33 cellular contexts compared by ENCODE assay signal in the genomic region with DNA sequence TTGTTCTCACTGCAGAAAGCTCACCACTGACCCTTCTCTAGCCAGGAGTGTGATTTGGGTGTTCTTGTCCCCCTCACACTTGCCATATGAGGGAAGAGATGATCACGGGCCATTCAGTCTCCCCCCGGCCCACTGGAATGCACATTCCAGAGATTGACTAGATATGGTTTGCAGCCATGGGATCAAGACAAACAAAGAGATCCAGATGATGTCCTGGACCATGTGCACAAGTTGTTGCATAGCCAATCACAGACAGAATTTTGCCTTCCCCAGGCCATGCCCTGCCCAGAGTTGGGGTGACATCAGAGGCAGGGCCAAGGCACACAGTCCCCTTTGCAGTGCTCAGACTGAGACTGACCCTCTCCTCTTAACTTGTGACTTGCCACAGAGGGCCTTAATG. TPM values are rescaled to one million over a fixed set of nuclear protein-coding genes. Genes with fewer than 3 reads are reported as not detected.
DNase-seq lines count a peak whose midpoint lies in the region; ATAC-seq and TF ChIP-seq lines count a peak whose summit lies in the region.
"Had no signal": no experiment of that assay in that cellular context is flagged by ENCODE, and none has a peak within 500 bp of the region (broad histone marks: within the 10 kb centered on the region; RNA-seq: fewer than 3 reads in every experiment).

No MANE protein-coding gene starts in this region.

- no peaks in the 10 kb centered on the region for H3K4me1 ChIP-seq in mucosa of descending colon (ENCODE audit: low read depth)
- H3K4me1 ChIP-seq: foreskin keratinocyte, left ventricle myocardium inferior, Peyer's patch, thyroid gland had no signal

- intact Hi-C loops in mucosa of descending colon (cut with DNase I, micrococcal nuclease), result no loop called here

- no peaks in the 10 kb centered on the region for H3K9me3 ChIP-seq in mucosa of descending colon
- H3K9me3 ChIP-seq: left ventricle myocardium inferior, Peyer's patch, SJSA1, thyroid gland had no signal

- TF ChIP-seq CTCF in choroid plexus epithelial cell (conservative IDR thresholded peaks at IDR 0.05; ENCODE audit: low read depth, low read length) (no peak), mucosa of descending colon (IDR thresholded peaks at IDR 0.05) (no peak)

- DNase-seq in COLO829 (ENCODE audit: low spot score), result peak; percentile 60
- DNase-seq in M059J (ENCODE audit: low read depth), result peak; percentile 49
- peak; percentile 39 for DNase-seq in choroid plexus epithelial cell (ENCODE audit: low read depth)
- no peak for DNase-seq in mucosa of descending colon
- DNase-seq in cerebellum (ENCODE audit: low spot score), result no peak
- no peak for DNase-seq in stimulated activated CD4-positive, alpha-beta T cell treated with anti-CD3 and anti-CD28 coated beads, Interleukin-4, amount 100 ng/mL, for 1 hour
- DNase-seq in glomerular visceral epithelial cell (ENCODE audit: extremely low spot score), result no peak
- DNase-seq: ACHN; activated CD4-positive, alpha-beta memory T cell treated with anti-CD3 and anti-CD28 coated beads for 36 hours; activated CD4-positive, CD25-positive, alpha-beta regulatory T cell treated with anti-CD3 and anti-CD28 coated beads, Interleukin-2, amount 50 U/mL, for 72 hours; activated CD8-positive, alpha-beta memory T cell treated with anti-CD3 and anti-CD28 coated beads, Interleukin-2, amount 50 U/mL, for 4 hours; activated naive CD4-positive, alpha-beta T cell treated with anti-CD3 and anti-CD28 coated beads, Interleukin-2, amount 10 ng/mL, durations not matched to agents 7 days and 5 days; amygdala; cortex of kidney; effector memory CD8-positive, alpha-beta T cell; foreskin keratinocyte; GOT3; hippocampal formation; immature natural killer cell; left ventricle myocardium inferior; natural killer cell; NCI-H1092; NCI-H1694 treated with DMSO at 0.1 percent for 48 hours; NCI-H524 treated with DMSO at 0.1 percent for 48 hours; Peyer's patch; stimulated activated naive CD8-positive, alpha-beta T cell treated with anti-CD3 and anti-CD28 coated beads, Interleukin-15, amount 100 ng/mL, for 72 hours; thyroid gland had no signal

- H3K36me3 ChIP-seq in mucosa of descending colon (ENCODE audit: low read depth), result peaks cover 3% of the 10 kb centered on the region
- H3K36me3 ChIP-seq: cardiac muscle cell, left ventricle myocardium inferior, SJSA1, thyroid gland had no signal

- H3K4me3 ChIP-seq in choroid plexus epithelial cell (ENCODE audit: low read depth, low read length) (no peak overlapping the region), mucosa of descending colon (no peak overlapping the region)
- H3K4me3 ChIP-seq: cardiac muscle cell, left ventricle myocardium inferior, Peyer's patch, SJSA1, skin epidermis, thyroid gland had no signal

- ATAC-seq in mucosa of descending colon, result peak; percentile 5
- ATAC-seq: effector memory CD8-positive, alpha-beta T cell; esophagus mucosa; foreskin keratinocyte; natural killer cell; stimulated activated naive CD8-positive, alpha-beta T cell treated with anti-CD3 and anti-CD28 coated beads, Interleukin-15, amount 100 ng/mL, for 72 hours had no signal

RNA-seq across cellular contexts. Expression of gene MUC13, which starts 14.8 kb away (rescaled TPM):
- total RNA-seq in M059J (2014; rRNA removed; shearing (Covaris generic)), result 0.20 TPM in 1 of 2 replicates, not detected in the other
- 100 to 1,000 TPM; 445 to 923 (median 899) TPM for total RNA-seq in mucosa of descending colon
- total RNA-seq in cerebellum, result 0.18 TPM
- total RNA-seq: activated CD4-positive, alpha-beta memory T cell treated with anti-CD3 and anti-CD28 coated beads for 36 hours; cardiac muscle cell; esophagus mucosa; foreskin keratinocyte; osteoblast; SJSA1; T-helper 1 cell treated with Interleukin-12 subunit alpha and Interleukin-12 subunit beta and Interleukin-4 antibody, amounts not matched to agents 30 ng/mL and 1 ng/mL, for 36 hours; thyroid gland had no signal

RNA-seq across cellular contexts. Expression of gene ITGB5, which starts 32.6 kb away (rescaled TPM):
- 182 and 224 TPM in 2 replicates for total RNA-seq in M059J (2014; rRNA removed; shearing (Covaris generic))
- total RNA-seq in mucosa of descending colon (100 to 1,000 TPM in 1 of 3 donors, 10 to 100 TPM in 2; 67.9 to 102 (median 69.6) TPM), cerebellum (17.1 TPM)

Comparison
In these comparisons a context has a peak if more than half of its experiments do, and no peak if none do; other contexts are left out.
1. DNase-seq: peak in COLO829 (single experiment), M059J (single experiment) and choroid plexus epithelial cell (single experiment); none in mucosa of descending colon (0 of 3), cerebellum (single experiment), stimulated activated CD4-positive, alpha-beta T cell treated with anti-CD3 and anti-CD28 coated beads, Interleukin-4, amount 100 ng/mL, for 1 hour (single experiment) and glomerular visceral epithelial cell (single experiment).
2. RNA of gene MUC13, which starts 14.8 kb away (total RNA-seq): 445 to 923 TPM in mucosa of descending colon; 0.20 TPM in M059J and 0.18 TPM in cerebellum (single experiment); every median in the first group is over 100 times any median in the second.